In genomic region chr3:55200916-55201315, GRCh38 we compare ENCODE assay signal across 34 cellular contexts.
"Had no signal": no experiment of that assay in that cellular context is flagged by ENCODE, and none has a peak within 500 bp of the region (broad histone marks: within the 10 kb centered on the region; RNA-seq: fewer than 3 reads in every experiment).

No MANE protein-coding gene starts in this region.

- H3K27me3 ChIP-seq: adrenal gland, breast epithelium, cardiac muscle cell, colonic mucosa had no signal

- H3K4me1 Mint-ChIP-seq: activated B cell treated with CpG ODN at 0.5 μM for 24 hours; activated CD4-positive, alpha-beta T cell treated with anti-CD3 and anti-CD28 coated beads for 36 hours; activated CD4-positive, alpha-beta T cell treated with anti-CD3 and anti-CD28 coated beads, Interleukin-2, amount 10 ng/mL, durations not matched to agents 24 days and 14 days; activated CD8-positive, alpha-beta memory T cell treated with anti-CD3 and anti-CD28 coated beads, Interleukin-2, amount 10 ng/mL, durations not matched to agents 7 days and 5 days; activated naive CD4-positive, alpha-beta T cell treated with anti-CD3 and anti-CD28 coated beads, Interleukin-2, amount 50 U/mL, for 24 hours; activated naive CD8-positive, alpha-beta T cell treated with anti-CD3 and anti-CD28 coated beads for 36 hours; activated naive CD8-positive, alpha-beta T cell treated with anti-CD3 and anti-CD28 coated beads, Interleukin-2, amount 50 U/mL, for 24 hours; endodermal cell had no signal

- DNase-seq: activated B cell treated with CpG ODN at 0.5 μM for 24 hours; activated CD4-positive, alpha-beta memory T cell treated with anti-CD3 and anti-CD28 coated beads for 36 hours; activated CD4-positive, alpha-beta T cell treated with anti-CD3 and anti-CD28 coated beads for 36 hours; activated CD4-positive, alpha-beta T cell treated with anti-CD3 and anti-CD28 coated beads, Interleukin-2, amount 10 ng/mL, durations not matched to agents 24 days and 14 days; activated CD4-positive, CD25-positive, alpha-beta regulatory T cell treated with anti-CD3 and anti-CD28 coated beads, Interleukin-2, amount 50 U/mL, for 72 hours; activated CD8-positive, alpha-beta memory T cell treated with anti-CD3 and anti-CD28 coated beads, Interleukin-2, amount 10 ng/mL, durations not matched to agents 7 days and 5 days; activated CD8-positive, alpha-beta memory T cell treated with anti-CD3 and anti-CD28 coated beads, Interleukin-2, amount 50 U/mL, for 4 hours; activated CD8-positive, alpha-beta T cell treated with anti-CD3 and anti-CD28 coated beads, Interleukin-2, amount 10 ng/mL, durations not matched to agents 7 days and 5 days; activated effector memory CD4-positive, alpha-beta T cell treated with anti-CD3 and anti-CD28 coated beads, Interleukin-2, amount 50 U/mL, for 16 hours; activated naive CD4-positive, alpha-beta T cell treated with anti-CD3 and anti-CD28 coated beads for 36 hours; activated naive CD8-positive, alpha-beta T cell treated with anti-CD3 and anti-CD28 coated beads for 36 hours; activated naive CD8-positive, alpha-beta T cell treated with anti-CD3 and anti-CD28 coated beads, Interleukin-2, amount 50 U/mL, for 24 hours; activated T-cell treated with anti-CD3 and anti-CD28 coated beads, Interleukin-2, amount 50 U/mL, for 1 hour; activated T-cell treated with anti-CD3 and anti-CD28 coated beads, Interleukin-2, amount 50 U/mL, for 48 hours; adrenal gland; amygdala; aorta; central memory CD4-positive, alpha-beta T cell; cerebellar nuclear complex; colonic mucosa; effector memory CD4-positive, alpha-beta T cell; endodermal cell; foreskin fibroblast; head of caudate nucleus; T-helper 2 cell had no signal

- H3K27ac Mint-ChIP-seq: activated B cell treated with CpG ODN at 0.5 μM for 24 hours; activated CD4-positive, alpha-beta memory T cell treated with anti-CD3 and anti-CD28 coated beads for 36 hours; activated CD4-positive, alpha-beta T cell treated with anti-CD3 and anti-CD28 coated beads for 36 hours; activated CD4-positive, alpha-beta T cell treated with anti-CD3 and anti-CD28 coated beads, Interleukin-2, amount 10 ng/mL, durations not matched to agents 24 days and 14 days; activated CD8-positive, alpha-beta memory T cell treated with anti-CD3 and anti-CD28 coated beads, Interleukin-2, amount 10 ng/mL, durations not matched to agents 7 days and 5 days; activated CD8-positive, alpha-beta T cell treated with anti-CD3 and anti-CD28 coated beads, Interleukin-2, amount 10 ng/mL, durations not matched to agents 7 days and 5 days; activated naive CD4-positive, alpha-beta T cell treated with anti-CD3 and anti-CD28 coated beads for 36 hours; activated naive CD4-positive, alpha-beta T cell treated with anti-CD3 and anti-CD28 coated beads, Interleukin-2, amount 50 U/mL, for 24 hours; activated naive CD8-positive, alpha-beta T cell treated with anti-CD3 and anti-CD28 coated beads for 36 hours; activated naive CD8-positive, alpha-beta T cell treated with anti-CD3 and anti-CD28 coated beads, Interleukin-2, amount 50 U/mL, for 24 hours; activated T-helper 1 cell treated with anti-CD3 and anti-CD28 coated beads, Interleukin-12 subunit alpha, Interleukin-12 subunit beta, Interleukin-2, Interleukin-4 antibody, amounts not matched to agents 30 ng/mL and 10 ng/mL and 1 ng/mL, durations not matched to agents 14 hours and 24 hours and 36 hours; activated T-helper 2 cell treated with anti-CD3 and anti-CD28 coated beads, Interferon-gamma antibody, Interleukin-2, Interleukin-4, amounts not matched to agents 10 μg/mL and 5 μg/mL and 100 μg/mL, durations not matched to agents 14 hours and 24 hours and 36 hours; brain; endodermal cell had no signal

- H3K4me3 Mint-ChIP-seq: activated B cell treated with CpG ODN at 0.5 μM for 24 hours; activated CD4-positive, alpha-beta memory T cell treated with anti-CD3 and anti-CD28 coated beads for 36 hours; activated CD4-positive, alpha-beta T cell treated with anti-CD3 and anti-CD28 coated beads for 36 hours; activated CD4-positive, alpha-beta T cell treated with anti-CD3 and anti-CD28 coated beads, Interleukin-2, amount 10 ng/mL, durations not matched to agents 24 days and 14 days; activated CD8-positive, alpha-beta memory T cell treated with anti-CD3 and anti-CD28 coated beads, Interleukin-2, amount 10 ng/mL, durations not matched to agents 7 days and 5 days; activated CD8-positive, alpha-beta T cell treated with anti-CD3 and anti-CD28 coated beads, Interleukin-2, amount 10 ng/mL, durations not matched to agents 7 days and 5 days; activated naive CD4-positive, alpha-beta T cell treated with anti-CD3 and anti-CD28 coated beads for 36 hours; activated naive CD4-positive, alpha-beta T cell treated with anti-CD3 and anti-CD28 coated beads, Interleukin-2, amount 50 U/mL, for 24 hours; activated naive CD8-positive, alpha-beta T cell treated with anti-CD3 and anti-CD28 coated beads for 36 hours; activated naive CD8-positive, alpha-beta T cell treated with anti-CD3 and anti-CD28 coated beads, Interleukin-2, amount 50 U/mL, for 24 hours; activated T-helper 1 cell treated with anti-CD3 and anti-CD28 coated beads, Interleukin-12 subunit alpha, Interleukin-12 subunit beta, Interleukin-2, Interleukin-4 antibody, amounts not matched to agents 30 ng/mL and 10 ng/mL and 1 ng/mL, durations not matched to agents 14 hours and 24 hours and 36 hours; brain; endodermal cell had no signal

- H3K36me3 ChIP-seq: adrenal gland, breast epithelium, cardiac muscle cell, colonic mucosa had no signal

- FAIRE-seq: frontal cortex had no signal

- ATAC-seq: activated CD4-positive, alpha-beta T cell treated with anti-CD3 and anti-CD28 coated beads for 36 hours; activated CD8-positive, alpha-beta memory T cell treated with anti-CD3 and anti-CD28 coated beads, Interleukin-2, amount 10 ng/mL, durations not matched to agents 7 days and 5 days; activated CD8-positive, alpha-beta T cell treated with anti-CD3 and anti-CD28 coated beads, Interleukin-2, amount 10 ng/mL, durations not matched to agents 7 days and 5 days; activated naive CD8-positive, alpha-beta T cell treated with anti-CD3 and anti-CD28 coated beads, Interleukin-2, amount 50 U/mL, for 24 hours; esophagus mucosa had no signal

- H3K27me3 Mint-ChIP-seq: activated B cell treated with CpG ODN at 0.5 μM for 24 hours; activated CD4-positive, alpha-beta memory T cell treated with anti-CD3 and anti-CD28 coated beads for 36 hours; activated CD4-positive, alpha-beta T cell treated with anti-CD3 and anti-CD28 coated beads, Interleukin-2, amount 10 ng/mL, durations not matched to agents 24 days and 14 days; activated CD8-positive, alpha-beta memory T cell treated with anti-CD3 and anti-CD28 coated beads, Interleukin-2, amount 10 ng/mL, durations not matched to agents 7 days and 5 days; activated naive CD4-positive, alpha-beta T cell treated with anti-CD3 and anti-CD28 coated beads, Interleukin-2, amount 50 U/mL, for 24 hours; activated naive CD8-positive, alpha-beta T cell treated with anti-CD3 and anti-CD28 coated beads for 36 hours; activated naive CD8-positive, alpha-beta T cell treated with anti-CD3 and anti-CD28 coated beads, Interleukin-2, amount 50 U/mL, for 24 hours had no signal

- H3K36me3 Mint-ChIP-seq: activated CD4-positive, alpha-beta memory T cell treated with anti-CD3 and anti-CD28 coated beads for 36 hours; activated CD8-positive, alpha-beta memory T cell treated with anti-CD3 and anti-CD28 coated beads, Interleukin-2, amount 10 ng/mL, durations not matched to agents 7 days and 5 days; activated naive CD4-positive, alpha-beta T cell treated with anti-CD3 and anti-CD28 coated beads, Interleukin-2, amount 50 U/mL, for 24 hours; activated naive CD8-positive, alpha-beta T cell treated with anti-CD3 and anti-CD28 coated beads for 36 hours; brain had no signal

- H3K4me3 ChIP-seq: adrenal gland, breast epithelium, cardiac muscle cell, colonic mucosa had no signal

- H3K4me1 ChIP-seq: adrenal gland, breast epithelium, colonic mucosa had no signal

- H3K27ac ChIP-seq: adrenal gland, breast epithelium, cardiac muscle cell, colonic mucosa, VCaP had no signal

- H3K9me3 Mint-ChIP-seq: activated B cell treated with CpG ODN at 0.5 μM for 24 hours; activated CD4-positive, alpha-beta memory T cell treated with anti-CD3 and anti-CD28 coated beads for 36 hours; activated naive CD4-positive, alpha-beta T cell treated with anti-CD3 and anti-CD28 coated beads for 36 hours; activated naive CD4-positive, alpha-beta T cell treated with anti-CD3 and anti-CD28 coated beads, Interleukin-2, amount 50 U/mL, for 24 hours; activated naive CD8-positive, alpha-beta T cell treated with anti-CD3 and anti-CD28 coated beads for 36 hours; activated naive CD8-positive, alpha-beta T cell treated with anti-CD3 and anti-CD28 coated beads, Interleukin-2, amount 50 U/mL, for 24 hours; activated T-helper 1 cell treated with anti-CD3 and anti-CD28 coated beads, Interleukin-12 subunit alpha, Interleukin-12 subunit beta, Interleukin-2, Interleukin-4 antibody, amounts not matched to agents 30 ng/mL and 10 ng/mL and 1 ng/mL, durations not matched to agents 14 hours and 24 hours and 36 hours; activated T-helper 2 cell treated with anti-CD3 and anti-CD28 coated beads, Interferon-gamma antibody, Interleukin-2, Interleukin-4, amounts not matched to agents 10 μg/mL and 5 μg/mL and 100 μg/mL, durations not matched to agents 14 hours and 24 hours and 36 hours; endodermal cell had no signal

- H3K9me3 ChIP-seq: adrenal gland, breast epithelium, colonic mucosa had no signal
